Comparison of ENCODE assay signal across 13 cellular contexts in the genomic region with DNA sequence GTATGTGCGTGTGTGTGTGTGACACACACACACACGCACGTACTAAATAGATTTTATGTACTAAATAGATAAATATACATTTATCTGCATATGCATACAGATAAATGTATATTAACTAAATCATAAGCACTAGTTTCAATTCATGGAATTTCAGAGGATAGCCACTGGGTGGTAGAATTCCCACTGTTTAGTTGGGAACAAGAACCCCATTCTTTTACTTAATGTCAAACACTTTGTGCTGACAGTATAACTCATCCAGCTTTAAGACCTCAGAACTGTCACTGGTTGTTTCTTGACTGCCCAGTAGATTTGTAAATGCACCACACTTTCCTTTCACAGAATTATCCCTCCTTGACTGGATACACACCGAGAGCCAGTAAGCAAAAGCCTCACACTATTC. TPM values are rescaled to one million over a fixed set of nuclear protein-coding genes. Genes with fewer than 3 reads are reported as not detected.
A peak's percentile ranks its signal among the peaks of the same experiment; 100 is the strongest.
DNase-seq lines count a peak whose midpoint lies in the region; ATAC-seq and TF ChIP-seq lines count a peak whose summit lies in the region.
"Had no signal": no experiment of that assay in that cellular context is flagged by ENCODE, and none has a peak within 500 bp of the region (broad histone marks: within the 10 kb centered on the region; RNA-seq: fewer than 3 reads in every experiment).

No MANE protein-coding gene starts in this region.

- no peaks in the 10 kb centered on the region for H3K9me3 ChIP-seq in Panc1 (ENCODE audit: control insufficient read depth, insufficient read depth, low read depth, low read length)

- H3K36me3 ChIP-seq in Panc1 (ENCODE audit: control insufficient read depth, insufficient read depth, low read length): no peaks in the 10 kb centered on the region

- H3K27me3 ChIP-seq in Panc1 (ENCODE audit: control insufficient read depth, insufficient read depth, low read length): no peaks in the 10 kb centered on the region

- intact Hi-C loops in Panc1 (cut with micrococcal nuclease; ENCODE audit: unreplicated experiment): no loop called here

- peaks cover 22% of the 10 kb centered on the region for H3K4me1 Mint-ChIP-seq in osteocyte (ENCODE audit: unreplicated experiment)
- H3K4me1 Mint-ChIP-seq: CD8-positive, alpha-beta memory T cell; stimulated activated memory B cell treated with anti-CD40 and anti-IgM and Interleukin-4, amounts not matched to agents 10 μg/mL and 1 μg/mL and 100 μg/mL, for 72 hours had no signal

- no peaks in the 10 kb centered on the region for H3K4me1 ChIP-seq in Panc1 (ENCODE audit: control insufficient read depth, insufficient read depth, low read length)

- DNase-seq in COLO829 (ENCODE audit: low spot score) (peak; percentile 33), Panc1 (ENCODE audit: low read depth, low spot score) (no peak), fibroblast of pulmonary artery (ENCODE audit: low read depth) (peak; percentile 36), osteocyte (ENCODE audit: extremely low spot score, unreplicated experiment) (no peak), NCI-H524 treated with DMSO at 0.1 percent for 48 hours (lab: John Stamatoyannopoulos, UW) (no peak)
- DNase-seq in activated CD4-positive, alpha-beta T cell treated with anti-CD3 and anti-CD28 coated beads for 4 hours: no peak
- DNase-seq in stimulated activated naive CD8-positive, alpha-beta T cell treated with anti-CD3 and anti-CD28 coated beads, Interleukin-15, Interleukin-2, amounts not matched to agents 100 U/mL and 50 U/mL, for 24 hours: no peak
- DNase-seq: activated T-cell treated with anti-CD3 and anti-CD28 coated beads for 4 hours; CD8-positive, alpha-beta memory T cell; NCI-H187 treated with DMSO at 0.1 percent for 48 hours; PC-9 had no signal

- CTCF ChIA-PET in Panc1 (lab: Charles Lee): no interaction called here

- no peak overlapping the region for H3K27ac Mint-ChIP-seq in osteocyte (ENCODE audit: unreplicated experiment)
- H3K27ac Mint-ChIP-seq: CD8-positive, alpha-beta memory T cell; stimulated activated memory B cell treated with anti-CD40 and anti-IgM and Interleukin-4, amounts not matched to agents 10 μg/mL and 1 μg/mL and 100 μg/mL, for 72 hours had no signal

- H3K4me3 ChIP-seq in Panc1 (ENCODE audit: low read depth in 2 of 2, low read length in 2 of 2) (no peak overlapping the region), fibroblast of pulmonary artery (replicated peaks; ENCODE audit: low read depth, low read length) (no peak overlapping the region)
- H3K4me3 ChIP-seq: PC-9 had no signal

- H3K4me3 Mint-ChIP-seq in osteocyte (ENCODE audit: unreplicated experiment): no peak overlapping the region
- H3K4me3 Mint-ChIP-seq: CD8-positive, alpha-beta memory T cell; stimulated activated memory B cell treated with anti-CD40 and anti-IgM and Interleukin-4, amounts not matched to agents 10 μg/mL and 1 μg/mL and 100 μg/mL, for 72 hours had no signal

- BruUV-seq in Panc1 (replicated peaks; lab: Mats Ljungman, UMichigan): no TSS peak

- H3K27me3 Mint-ChIP-seq in osteocyte (ENCODE audit: unreplicated experiment): peaks cover 2% of the 10 kb centered on the region
- H3K27me3 Mint-ChIP-seq: CD8-positive, alpha-beta memory T cell; stimulated activated memory B cell treated with anti-CD40 and anti-IgM and Interleukin-4, amounts not matched to agents 10 μg/mL and 1 μg/mL and 100 μg/mL, for 72 hours had no signal

- POLR2A ChIA-PET in Panc1 (lab: Charles Lee): no interaction called here

- no peaks in the 10 kb centered on the region for H3K9me3 Mint-ChIP-seq in osteocyte (ENCODE audit: unreplicated experiment)

- in situ Hi-C loops in Panc1 (cut with HindIII; ENCODE audit: low pct_unique_long_range_greater_than_20kb, low sequenced_read_pairs): no loop called here

- ATAC-seq in Panc1 (no peak), HG03039 (IDR thresholded peaks at IDR 0.05; ENCODE audit: unreplicated experiment) (no peak)
- ATAC-seq in stimulated activated naive CD8-positive, alpha-beta T cell treated with anti-CD3 and anti-CD28 coated beads, Interleukin-15, Interleukin-2, amounts not matched to agents 100 U/mL and 50 U/mL, for 24 hours: no peak
- ATAC-seq: stimulated activated memory B cell treated with anti-CD40 and anti-IgM and Interleukin-4, amounts not matched to agents 10 μg/mL and 1 μg/mL and 100 μg/mL, for 72 hours had no signal

- 0 out of 2 replicates have a peak, but pooled peaks have one; percentile 8 for TF ChIP-seq CTCF in Panc1 (IDR thresholded peaks at IDR 0.05)
- TF ChIP-seq CTCF in fibroblast of pulmonary artery (IDR thresholded peaks at IDR 0.05; ENCODE audit: low read length, missing control alignments): peak; percentile 20
- peak; percentile 54 for TF ChIP-seq CTCF in osteocyte (IDR thresholded peaks at IDR 0.05)

- peaks cover 4% of the 10 kb centered on the region for H3K36me3 Mint-ChIP-seq in osteocyte (ENCODE audit: unreplicated experiment)
- H3K36me3 Mint-ChIP-seq: CD8-positive, alpha-beta memory T cell; stimulated activated memory B cell treated with anti-CD40 and anti-IgM and Interleukin-4, amounts not matched to agents 10 μg/mL and 1 μg/mL and 100 μg/mL, for 72 hours had no signal

- no peak overlapping the region for H3K27ac ChIP-seq in Panc1 (ENCODE audit: low read length)
- H3K27ac ChIP-seq: PC-9 had no signal

RNA-seq across cellular contexts. Expression of gene PPARGC1A, which starts 32.5 kb away (rescaled TPM):
- total RNA-seq in Panc1 (2021; ENCODE audit: unreplicated experiment) (0.59 TPM), osteocyte (10.2 and 11.8 TPM in 2 replicates)
- not detected for polyA plus RNA-seq in Panc1 (2012; ENCODE audit: insufficient read length)
- total RNA-seq: CD8-positive, alpha-beta memory T cell; PC-9 had no signal
- polyA plus RNA-seq: CD8-positive, alpha-beta memory T cell had no signal

Comparison
In these comparisons a context has a peak if more than half of its experiments do, and no peak if none do; other contexts are left out.
1. DNase-seq: peak in COLO829 (single experiment) and fibroblast of pulmonary artery (single experiment); none in Panc1 (single experiment), osteocyte (single experiment), activated CD4-positive, alpha-beta T cell treated with anti-CD3 and anti-CD28 coated beads for 4 hours (0 of 2), NCI-H524 treated with DMSO at 0.1 percent for 48 hours (single experiment) and stimulated activated naive CD8-positive, alpha-beta T cell treated with anti-CD3 and anti-CD28 coated beads, Interleukin-15, Interleukin-2, amounts not matched to agents 100 U/mL and 50 U/mL, for 24 hours (single experiment).
2. Peak in every context shown above with its lines, with median percentiles within 50 percentile points of each other: CTCF ChIP-seq.